1 cellular context compared by ENCODE assay signal in the genomic region with DNA sequence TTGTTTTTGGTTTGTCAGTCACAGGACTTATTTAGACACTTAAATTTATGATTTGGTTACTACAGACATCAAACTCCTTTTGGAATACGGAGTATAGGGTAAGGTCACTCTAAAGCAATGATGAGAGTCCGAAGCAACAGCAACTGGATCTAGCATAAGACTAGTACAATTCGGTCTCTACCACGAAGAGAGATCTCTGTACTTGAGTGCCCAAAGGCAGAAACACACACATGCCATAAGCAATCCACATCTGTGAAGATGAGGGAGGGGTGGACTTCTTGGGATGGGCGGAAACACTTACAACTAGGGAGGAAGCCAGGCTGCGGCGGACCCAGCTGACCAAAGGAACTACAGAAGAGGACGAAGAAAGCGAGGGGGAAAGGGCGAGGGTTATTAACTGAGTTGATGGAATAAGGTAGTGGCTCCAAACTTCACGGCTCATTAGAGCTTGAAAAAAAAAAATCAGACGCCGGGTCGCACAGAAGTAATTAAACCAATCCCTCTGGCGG.
TF ChIP-seq lines count a peak whose summit lies in the region.

No MANE protein-coding gene starts in this region.

TF ChIP-seq in GM23338, 12 proteins besides CTCF, POLR2A, EP300 and RAD21 (continued from another document):
- TF ChIP-seq, protein P1, sequence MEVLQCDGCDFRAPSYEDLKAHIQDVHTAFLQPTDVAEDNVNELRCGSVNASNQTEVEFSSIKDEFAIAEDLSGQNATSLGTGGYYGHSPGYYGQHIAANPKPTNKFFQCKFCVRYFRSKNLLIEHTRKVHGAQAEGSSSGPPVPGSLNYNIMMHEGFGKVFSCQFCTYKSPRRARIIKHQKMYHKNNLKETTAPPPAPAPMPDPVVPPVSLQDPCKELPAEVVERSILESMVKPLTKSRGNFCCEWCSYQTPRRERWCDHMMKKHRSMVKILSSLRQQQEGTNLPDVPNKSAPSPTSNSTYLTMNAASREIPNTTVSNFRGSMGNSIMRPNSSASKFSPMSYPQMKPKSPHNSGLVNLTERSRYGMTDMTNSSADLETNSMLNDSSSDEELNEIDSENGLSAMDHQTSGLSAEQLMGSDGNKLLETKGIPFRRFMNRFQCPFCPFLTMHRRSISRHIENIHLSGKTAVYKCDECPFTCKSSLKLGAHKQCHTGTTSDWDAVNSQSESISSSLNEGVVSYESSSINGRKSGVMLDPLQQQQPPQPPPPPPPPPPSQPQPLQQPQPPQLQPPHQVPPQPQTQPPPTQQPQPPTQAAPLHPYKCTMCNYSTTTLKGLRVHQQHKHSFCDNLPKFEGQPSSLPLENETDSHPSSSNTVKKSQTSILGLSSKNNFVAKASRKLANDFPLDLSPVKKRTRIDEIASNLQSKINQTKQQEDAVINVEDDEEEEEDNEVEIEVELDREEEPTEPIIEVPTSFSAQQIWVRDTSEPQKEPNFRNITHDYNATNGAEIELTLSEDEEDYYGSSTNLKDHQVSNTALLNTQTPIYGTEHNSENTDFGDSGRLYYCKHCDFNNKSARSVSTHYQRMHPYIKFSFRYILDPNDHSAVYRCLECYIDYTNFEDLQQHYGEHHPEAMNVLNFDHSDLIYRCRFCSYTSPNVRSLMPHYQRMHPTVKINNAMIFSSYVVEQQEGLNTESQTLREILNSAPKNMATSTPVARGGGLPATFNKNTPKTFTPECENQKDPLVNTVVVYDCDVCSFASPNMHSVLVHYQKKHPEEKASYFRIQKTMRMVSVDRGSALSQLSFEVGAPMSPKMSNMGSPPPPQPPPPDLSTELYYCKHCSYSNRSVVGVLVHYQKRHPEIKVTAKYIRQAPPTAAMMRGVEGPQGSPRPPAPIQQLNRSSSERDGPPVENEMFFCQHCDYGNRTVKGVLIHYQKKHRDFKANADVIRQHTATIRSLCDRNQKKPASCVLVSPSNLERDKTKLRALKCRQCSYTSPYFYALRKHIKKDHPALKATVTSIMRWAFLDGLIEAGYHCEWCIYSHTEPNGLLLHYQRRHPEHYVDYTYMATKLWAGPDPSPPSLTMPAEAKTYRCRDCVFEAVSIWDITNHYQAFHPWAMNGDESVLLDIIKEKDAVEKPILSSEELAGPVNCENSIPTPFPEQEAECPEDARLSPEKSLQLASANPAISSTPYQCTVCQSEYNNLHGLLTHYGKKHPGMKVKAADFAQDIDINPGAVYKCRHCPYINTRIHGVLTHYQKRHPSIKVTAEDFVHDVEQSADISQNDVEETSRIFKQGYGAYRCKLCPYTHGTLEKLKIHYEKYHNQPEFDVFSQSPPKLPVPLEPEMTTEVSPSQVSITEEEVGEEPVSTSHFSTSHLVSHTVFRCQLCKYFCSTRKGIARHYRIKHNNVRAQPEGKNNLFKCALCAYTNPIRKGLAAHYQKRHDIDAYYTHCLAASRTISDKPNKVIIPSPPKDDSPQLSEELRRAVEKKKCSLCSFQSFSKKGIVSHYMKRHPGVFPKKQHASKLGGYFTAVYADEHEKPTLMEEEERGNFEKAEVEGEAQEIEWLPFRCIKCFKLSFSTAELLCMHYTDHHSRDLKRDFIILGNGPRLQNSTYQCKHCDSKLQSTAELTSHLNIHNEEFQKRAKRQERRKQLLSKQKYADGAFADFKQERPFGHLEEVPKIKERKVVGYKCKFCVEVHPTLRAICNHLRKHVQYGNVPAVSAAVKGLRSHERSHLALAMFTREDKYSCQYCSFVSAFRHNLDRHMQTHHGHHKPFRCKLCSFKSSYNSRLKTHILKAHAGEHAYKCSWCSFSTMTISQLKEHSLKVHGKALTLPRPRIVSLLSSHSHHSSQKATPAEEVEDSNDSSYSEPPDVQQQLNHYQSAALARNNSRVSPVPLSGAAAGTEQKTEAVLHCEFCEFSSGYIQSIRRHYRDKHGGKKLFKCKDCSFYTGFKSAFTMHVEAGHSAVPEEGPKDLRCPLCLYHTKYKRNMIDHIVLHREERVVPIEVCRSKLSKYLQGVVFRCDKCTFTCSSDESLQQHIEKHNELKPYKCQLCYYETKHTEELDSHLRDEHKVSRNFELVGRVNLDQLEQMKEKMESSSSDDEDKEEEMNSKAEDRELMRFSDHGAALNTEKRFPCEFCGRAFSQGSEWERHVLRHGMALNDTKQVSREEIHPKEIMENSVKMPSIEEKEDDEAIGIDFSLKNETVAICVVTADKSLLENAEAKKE (CRISPR knock-in tag; IDR thresholded peaks at IDR 0.05), result no peak
- TF ChIP-seq NANOG (IDR thresholded peaks at IDR 0.05; ENCODE audit: borderline replicate concordance) (no peak), STAT1 (IDR thresholded peaks at IDR 0.05; ENCODE audit: unreplicated experiment) (no peak), ZNF331 (CRISPR knock-in tag; IDR thresholded peaks at IDR 0.05; ENCODE audit: low read depth) (no peak), POLR2AphosphoS5 (IDR thresholded peaks at IDR 0.05; ENCODE audit: low read depth) (no peak), JUNB (IDR thresholded peaks at IDR 0.05; ENCODE audit: unreplicated experiment) (no peak), EZH2 (IDR thresholded peaks at IDR 0.05; ENCODE audit: low read depth, unreplicated experiment) (no peak), ZNF114 (CRISPR knock-in tag; IDR thresholded peaks at IDR 0.05) (no peak)
- TF ChIP-seq, protein P2, sequence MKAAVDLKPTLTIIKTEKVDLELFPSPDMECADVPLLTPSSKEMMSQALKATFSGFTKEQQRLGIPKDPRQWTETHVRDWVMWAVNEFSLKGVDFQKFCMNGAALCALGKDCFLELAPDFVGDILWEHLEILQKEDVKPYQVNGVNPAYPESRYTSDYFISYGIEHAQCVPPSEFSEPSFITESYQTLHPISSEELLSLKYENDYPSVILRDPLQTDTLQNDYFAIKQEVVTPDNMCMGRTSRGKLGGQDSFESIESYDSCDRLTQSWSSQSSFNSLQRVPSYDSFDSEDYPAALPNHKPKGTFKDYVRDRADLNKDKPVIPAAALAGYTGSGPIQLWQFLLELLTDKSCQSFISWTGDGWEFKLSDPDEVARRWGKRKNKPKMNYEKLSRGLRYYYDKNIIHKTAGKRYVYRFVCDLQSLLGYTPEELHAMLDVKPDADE (IDR thresholded peaks at IDR 0.05), result no peak
- TF ChIP-seq, protein P3, sequence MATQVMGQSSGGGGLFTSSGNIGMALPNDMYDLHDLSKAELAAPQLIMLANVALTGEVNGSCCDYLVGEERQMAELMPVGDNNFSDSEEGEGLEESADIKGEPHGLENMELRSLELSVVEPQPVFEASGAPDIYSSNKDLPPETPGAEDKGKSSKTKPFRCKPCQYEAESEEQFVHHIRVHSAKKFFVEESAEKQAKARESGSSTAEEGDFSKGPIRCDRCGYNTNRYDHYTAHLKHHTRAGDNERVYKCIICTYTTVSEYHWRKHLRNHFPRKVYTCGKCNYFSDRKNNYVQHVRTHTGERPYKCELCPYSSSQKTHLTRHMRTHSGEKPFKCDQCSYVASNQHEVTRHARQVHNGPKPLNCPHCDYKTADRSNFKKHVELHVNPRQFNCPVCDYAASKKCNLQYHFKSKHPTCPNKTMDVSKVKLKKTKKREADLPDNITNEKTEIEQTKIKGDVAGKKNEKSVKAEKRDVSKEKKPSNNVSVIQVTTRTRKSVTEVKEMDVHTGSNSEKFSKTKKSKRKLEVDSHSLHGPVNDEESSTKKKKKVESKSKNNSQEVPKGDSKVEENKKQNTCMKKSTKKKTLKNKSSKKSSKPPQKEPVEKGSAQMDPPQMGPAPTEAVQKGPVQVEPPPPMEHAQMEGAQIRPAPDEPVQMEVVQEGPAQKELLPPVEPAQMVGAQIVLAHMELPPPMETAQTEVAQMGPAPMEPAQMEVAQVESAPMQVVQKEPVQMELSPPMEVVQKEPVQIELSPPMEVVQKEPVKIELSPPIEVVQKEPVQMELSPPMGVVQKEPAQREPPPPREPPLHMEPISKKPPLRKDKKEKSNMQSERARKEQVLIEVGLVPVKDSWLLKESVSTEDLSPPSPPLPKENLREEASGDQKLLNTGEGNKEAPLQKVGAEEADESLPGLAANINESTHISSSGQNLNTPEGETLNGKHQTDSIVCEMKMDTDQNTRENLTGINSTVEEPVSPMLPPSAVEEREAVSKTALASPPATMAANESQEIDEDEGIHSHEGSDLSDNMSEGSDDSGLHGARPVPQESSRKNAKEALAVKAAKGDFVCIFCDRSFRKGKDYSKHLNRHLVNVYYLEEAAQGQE (IDR thresholded peaks at IDR 0.05; ENCODE audit: unreplicated experiment), result no peak
